Comparison of ENCODE assay signal across 11 cellular contexts in the genomic region with DNA sequence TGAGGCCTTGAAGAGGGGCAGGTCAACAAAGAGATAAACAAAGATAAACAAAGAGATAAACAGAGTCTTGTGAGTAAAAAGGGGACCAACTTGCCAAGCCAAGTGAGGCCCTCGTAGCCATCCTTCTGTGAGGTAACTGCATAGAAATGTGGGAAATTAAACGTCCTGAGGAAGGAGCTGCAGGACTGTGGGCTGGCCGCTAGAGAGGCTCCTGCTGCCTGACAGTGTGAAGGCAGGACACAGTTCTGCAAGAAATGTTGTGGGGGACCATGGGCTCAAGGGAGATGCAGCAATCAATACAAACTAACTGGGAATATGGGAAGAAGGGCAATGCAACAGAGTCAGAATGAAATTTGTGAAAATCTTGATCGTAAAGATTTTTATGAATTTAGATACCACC.
DNase-seq lines count a peak whose midpoint lies in the region; ATAC-seq and TF ChIP-seq lines count a peak whose summit lies in the region.
"Had no signal": no experiment of that assay in that cellular context is flagged by ENCODE, and none has a peak within 500 bp of the region (broad histone marks: within the 10 kb centered on the region; RNA-seq: fewer than 3 reads in every experiment).

No MANE protein-coding gene starts in this region.

- intact Hi-C loops in Right ventricle myocardium inferior (cut with DNase I): no loop called here

- H3K27me3 ChIP-seq in AG04450 (ENCODE audit: control insufficient read depth, insufficient read depth, low read length) (peaks cover 6% of the 10 kb centered on the region), GM23248 (replicated peaks; ENCODE audit: insufficient read depth) (peaks cover 3% of the 10 kb centered on the region; the same call in 1 of the 2 replicates), RWPE2 (ENCODE audit: insufficient read depth, poor library complexity, severe bottlenecking) (peaks cover 61% of the 10 kb centered on the region)
- H3K27me3 ChIP-seq: Peyer's patch had no signal

- CTCF ChIA-PET in AG04450 (lab: Charles Lee): interaction anchor here (1.1 to 2.0 kb wide), 3 partner anchors 10 to 472 kb away, joined by 3 to 7 read pairs (median 4); no protein-coding TSS in a partner anchor

- H3K36me3 ChIP-seq in GM23248 (ENCODE audit: low read depth) (no peaks in the 10 kb centered on the region), RWPE2 (ENCODE audit: low read depth) (no peaks in the 10 kb centered on the region)
- H3K36me3 ChIP-seq: Peyer's patch had no signal

- WGBS in GM23248 (ENCODE audit: low coverage in 1 of 2, low lambda C conversion rate in 2 of 2, missing lambda C conversion rate in 2 of 2), 2 experiments: 6 to 13% methylated on average over 4 of the region's 4 CpGs

- H3K9ac ChIP-seq in GM23248: no peak overlapping the region

- no peak overlapping the region for H2AFZ ChIP-seq in GM23248

- H3K4me3 ChIP-seq in AG04450 (ENCODE audit: low read depth, low read length) (no peak overlapping the region), GM23248 (no peak overlapping the region), RWPE2 (ENCODE audit: severe bottlenecking) (no peak overlapping the region), fibroblast of villous mesenchyme (ENCODE audit: low read depth, low read length) (no peak overlapping the region)
- H3K4me3 ChIP-seq: Peyer's patch had no signal

- no peaks in the 10 kb centered on the region for H3K9me2 ChIP-seq in GM23248 (ENCODE audit: insufficient read depth)

- H3F3A ChIP-seq in GM23248 (ENCODE audit: insufficient read depth): no peaks in the 10 kb centered on the region

- H4K20me1 ChIP-seq in GM23248 (ENCODE audit: insufficient read depth): no peaks in the 10 kb centered on the region

- H3K27ac ChIP-seq in AG04450 (ENCODE audit: low read depth, low read length): no peak overlapping the region
- H3K27ac ChIP-seq in GM23248: no peak overlapping the region
- H3K27ac ChIP-seq in RWPE2 (ENCODE audit: poor library complexity, severe bottlenecking): no peak overlapping the region
- H3K27ac ChIP-seq: Peyer's patch had no signal

- ATAC-seq in RWPE2 (ENCODE audit: low read depth): peak; percentile 87
- ATAC-seq in HG03135 (IDR thresholded peaks at IDR 0.05; ENCODE audit: unreplicated experiment): no peak
- no peak for ATAC-seq in Right ventricle myocardium inferior
- no peak for ATAC-seq in GM19467 (IDR thresholded peaks at IDR 0.05; ENCODE audit: unreplicated experiment)
- ATAC-seq: left ventricle myocardium superior had no signal

- in situ Hi-C loops in GM23248 (cut with MboI): no loop called here

- TF ChIP-seq CTCF in AG04450 (IDR thresholded peaks at IDR 0.05; ENCODE audit: low read depth, low read length): peak; percentile 52
- peak; percentile 51 for TF ChIP-seq CTCF in RWPE2 (IDR thresholded peaks at IDR 0.05; ENCODE audit: poor library complexity, severe bottlenecking)
- peak; percentile 36 for TF ChIP-seq CTCF in fibroblast of villous mesenchyme (IDR thresholded peaks at IDR 0.05; ENCODE audit: insufficient read depth, low read depth, low read length)

- no peaks in the 10 kb centered on the region for H3K79me2 ChIP-seq in GM23248 (ENCODE audit: insufficient read depth)

- H3K4me1 ChIP-seq in GM23248 (ENCODE audit: insufficient read depth) (no peaks in the 10 kb centered on the region), RWPE2 (ENCODE audit: insufficient read depth, poor library complexity, severe bottlenecking) (no peaks in the 10 kb centered on the region)

- H3K9me3 ChIP-seq in AG04450 (ENCODE audit: control insufficient read depth, insufficient read depth, low read length) (no peaks in the 10 kb centered on the region), GM23248 (ENCODE audit: low read depth) (no peaks in the 10 kb centered on the region), RWPE2 (ENCODE audit: severe bottlenecking) (no peaks in the 10 kb centered on the region)
- H3K9me3 ChIP-seq: Peyer's patch had no signal

- POLR2A ChIA-PET in AG04450 (lab: Yijun Ruan, JAX): interaction anchor here (0.8 kb wide), 1 partner anchor 130 kb away, joined by 3 read pairs; no protein-coding TSS in a partner anchor

- H3K4me2 ChIP-seq in GM23248 (ENCODE audit: unreplicated experiment): no peak overlapping the region

- no peak for DNase-seq in AG04450 (ENCODE audit: low read depth, low spot score)
- peak; percentile 45 for DNase-seq in GM23248
- DNase-seq in RWPE2 (ENCODE audit: low spot score): no peak
- peak; percentile 2 for DNase-seq in fibroblast of villous mesenchyme (ENCODE audit: low read depth)
- DNase-seq in activated CD4-positive, alpha-beta T cell treated with anti-CD3 and anti-CD28 coated beads for 4 hours: no peak
- no peak for DNase-seq in Right ventricle myocardium inferior (ENCODE audit: missing footprints)
- DNase-seq: COR-L47, left ventricle myocardium superior, Peyer's patch had no signal

Comparison
In these comparisons a context has a peak if more than half of its experiments do, and no peak if none do; other contexts are left out.
1. DNase-seq: peak in GM23248 (single experiment) and fibroblast of villous mesenchyme (single experiment); none in AG04450 (single experiment), RWPE2 (single experiment), activated CD4-positive, alpha-beta T cell treated with anti-CD3 and anti-CD28 coated beads for 4 hours (0 of 2) and Right ventricle myocardium inferior (single experiment).
2. Peak in every context shown above with its lines, with median percentiles within 50 percentile points of each other: CTCF ChIP-seq.